Comparison of ENCODE assay signal across 1 cellular context in genomic region chr3:55721716-55722484, GRCh38.
TF ChIP-seq lines count a peak whose summit lies in the region.

No MANE protein-coding gene starts in this region.

TF ChIP-seq in SK-N-SH treated with all-trans-retinoic acid at 6 μM for 48 hours, 23 proteins besides CTCF, POLR2A, EP300 and RAD21 (continued from another document):
- no peak for TF ChIP-seq ISL1 (CRISPR knock-in tag; IDR thresholded peaks at IDR 0.05)
